In genomic region chr13:75566658-75567057, GRCh38 we compare ENCODE assay signal across 12 cellular contexts. TPM values are rescaled to one million over a fixed set of nuclear protein-coding genes. Genes with fewer than 3 reads are reported as not detected.
DNase-seq lines count a peak whose midpoint lies in the region; TF ChIP-seq lines count a peak whose summit lies in the region.
"Had no signal": no experiment of that assay in that cellular context is flagged by ENCODE, and none has a peak within 500 bp of the region (broad histone marks: within the 10 kb centered on the region; RNA-seq: fewer than 3 reads in every experiment).

No MANE protein-coding gene starts in this region.

- H4K91ac ChIP-seq in neuronal stem cell (ENCODE audit: low read depth, low read length, poor library complexity): no peak overlapping the region

- no peak overlapping the region for H4K8ac ChIP-seq in neuronal stem cell (ENCODE audit: low read depth, low read length)

- H3K36me3 Mint-ChIP-seq in neural crest cell (ENCODE audit: low read depth): peaks cover 3% of the 10 kb centered on the region

- H3K4me3 ChIP-seq in cardiac fibroblast (replicated peaks in 1 of 2; ENCODE audit: low read depth in 2 of 2, low read length in 2 of 2): no peak overlapping the region
- no peak overlapping the region for H3K4me3 ChIP-seq in neuronal stem cell (ENCODE audit: low read length in 2 of 2)
- H3K4me3 ChIP-seq: gastroesophageal sphincter, MG63, spleen, upper lobe of left lung had no signal

- TF ChIP-seq CTCF in LNCAP (IDR thresholded peaks at IDR 0.05): peak; percentile 52; the same call in 1 of the 2 replicates
- TF ChIP-seq CTCF in cardiac fibroblast (IDR thresholded peaks at IDR 0.05; ENCODE audit: low read depth, low read length): peak; percentile 37
- TF ChIP-seq CTCF in neural crest cell (conservative IDR thresholded peaks at IDR 0.05): peak; percentile 60

- no peak overlapping the region for H2BK12ac ChIP-seq in neuronal stem cell (ENCODE audit: low read length)

- no peak overlapping the region for H2AFZ ChIP-seq in neuronal stem cell (ENCODE audit: low read length)

- no peaks in the 10 kb centered on the region for H3K4me1 ChIP-seq in neuronal stem cell (ENCODE audit: control insufficient read depth in 2 of 2, insufficient read depth in 1 of 2, low read depth in 1 of 2, low read length in 2 of 2)
- H3K4me1 ChIP-seq: gastroesophageal sphincter, spleen, upper lobe of left lung had no signal

- no peak overlapping the region for H3K4ac ChIP-seq in neuronal stem cell (ENCODE audit: low read length)

- no peaks in the 10 kb centered on the region for H3K4me1 Mint-ChIP-seq in neural crest cell

- H3K36me3 ChIP-seq in neuronal stem cell (replicated peaks in 1 of 2; ENCODE audit: control insufficient read depth in 2 of 2, insufficient read depth in 2 of 2, low read length in 2 of 2): peaks cover 0 to 26% of the 10 kb centered on the region in 2 donors

- H3K79me1 ChIP-seq in neuronal stem cell (ENCODE audit: low read depth, low read length): no peaks in the 10 kb centered on the region

- no peak overlapping the region for H3K27ac Mint-ChIP-seq in neural crest cell (ENCODE audit: unreplicated experiment)

- no peak overlapping the region for H2BK15ac ChIP-seq in neuronal stem cell (ENCODE audit: low read length)

- no peak overlapping the region for H3K4me3 Mint-ChIP-seq in neural crest cell

- H3K18ac ChIP-seq in neuronal stem cell (ENCODE audit: low read length): no peak overlapping the region

- no peak overlapping the region for H2AK5ac ChIP-seq in neuronal stem cell (ENCODE audit: low read depth, low read length)

- H3K4me2 ChIP-seq in neuronal stem cell (ENCODE audit: insufficient read depth, low read length, poor library complexity, severe bottlenecking): no peak overlapping the region

- H2BK5ac ChIP-seq in neuronal stem cell (ENCODE audit: low read length): no peak overlapping the region

- no peak overlapping the region for H2BK120ac ChIP-seq in neuronal stem cell (ENCODE audit: low read depth, low read length)

- no peaks in the 10 kb centered on the region for H3K27me3 ChIP-seq in neuronal stem cell (ENCODE audit: control insufficient read depth in 3 of 3, insufficient read depth in 3 of 3, low read depth in 1 of 3, low read length in 3 of 3)
- H3K27me3 ChIP-seq: gastroesophageal sphincter, MG63, spleen, upper lobe of left lung had no signal

- H3K27me3 Mint-ChIP-seq in neural crest cell (ENCODE audit: low read depth): no peaks in the 10 kb centered on the region

- no peak overlapping the region for H3K23ac ChIP-seq in neuronal stem cell (ENCODE audit: low read depth, low read length, poor library complexity)

- no peaks in the 10 kb centered on the region for H3K9me3 ChIP-seq in neuronal stem cell (replicated peaks in 1 of 2; ENCODE audit: control insufficient read depth in 2 of 2, insufficient read depth in 1 of 2, low read depth in 1 of 2, low read length in 2 of 2)
- H3K9me3 ChIP-seq: gastroesophageal sphincter, MG63, spleen, upper lobe of left lung had no signal

- no peaks in the 10 kb centered on the region for H3K9me3 Mint-ChIP-seq in neural crest cell

- no peak overlapping the region for H3K14ac ChIP-seq in neuronal stem cell (ENCODE audit: low read length)

- H3K27ac ChIP-seq in neuronal stem cell (replicated peaks; ENCODE audit: low read length): no peak overlapping the region
- H3K27ac ChIP-seq: gastroesophageal sphincter, spleen, upper lobe of left lung had no signal

- no peak overlapping the region for H3K9ac ChIP-seq in neuronal stem cell (ENCODE audit: low read depth, low read length, poor library complexity)

- DNase-seq in DMS153 treated with DMSO at 0.1 percent for 48 hours (lab: John Stamatoyannopoulos, UW; ENCODE audit: unreplicated experiment) (peak; percentile 11), DMS153 (lab: John Stamatoyannopoulos, UW) (no peak), cardiac fibroblast (ENCODE audit: low read depth in 2 of 2) (peak; percentile 71 to 82), neural crest cell (ENCODE audit: low read depth, low spot score) (no peak), neuronal stem cell (ENCODE audit: low spot score) (no peak), NCI-H446 treated with DMSO at 0.1 percent for 48 hours (lab: John Stamatoyannopoulos, UW) (no peak), amygdala (lab: John Stamatoyannopoulos, UW) (no peak)
- DNase-seq: MG63, spleen, upper lobe of left lung had no signal

RNA-seq across cellular contexts. Expression of gene UCHL3, which starts 17.1 kb away (rescaled TPM):
- total RNA-seq in neural crest cell: 34.3 and 36.1 TPM in 2 replicates
- polyA plus RNA-seq in neuronal stem cell (2013, experiment 1 of 2): 36.0 TPM
- polyA plus RNA-seq in neuronal stem cell (2013, experiment 2 of 2): 35.8 TPM

RNA-seq across cellular contexts. Expression of gene COMMD6, which starts 29.0 kb away (rescaled TPM):
- 125 and 128 TPM in 2 replicates for total RNA-seq in neural crest cell
- polyA plus RNA-seq in neuronal stem cell (2013, experiment 1 of 2): 382 TPM
- 387 TPM for polyA plus RNA-seq in neuronal stem cell (2013, experiment 2 of 2)

Comparison
In these comparisons a context has a peak if more than half of its experiments do, and no peak if none do; other contexts are left out.
1. DNase-seq: peak in DMS153 treated with DMSO at 0.1 percent for 48 hours (single experiment) and cardiac fibroblast (2 of 2); none in DMS153 (single experiment), neural crest cell (single experiment), neuronal stem cell (single experiment), NCI-H446 treated with DMSO at 0.1 percent for 48 hours (single experiment) and amygdala (0 of 56).
2. Peak in every context shown above with its lines, with median percentiles within 50 percentile points of each other: CTCF ChIP-seq.